In genomic region chr17:65455972-65456343, GRCh38 we compare ENCODE assay signal across 8 cellular contexts.
DNase-seq lines count a peak whose midpoint lies in the region; ATAC-seq and TF ChIP-seq lines count a peak whose summit lies in the region.

No MANE protein-coding gene starts in this region.

- TF ChIP-seq CTCF in chondrocyte (IDR thresholded peaks at IDR 0.05) (peak; percentile 68), mucosa of descending colon (IDR thresholded peaks at IDR 0.05) (no peak)

- peak overlapping the region in 2 of 7 donors; percentile 10 to 42 for H3K27ac Mint-ChIP-seq in CD4-positive, alpha-beta memory T cell
- no peak overlapping the region for H3K27ac Mint-ChIP-seq in chondrocyte (ENCODE audit: unreplicated experiment)

- POLR2A ChIA-PET in CD4-positive, alpha-beta memory T cell (lab: Charles Lee; ENCODE audit: partially characterized antibody), result no interaction called here

- intact Hi-C loops in CD4-positive, alpha-beta memory T cell (cut with micrococcal nuclease), result loop anchor here (1.0 to 10.0 kb wide), 2 partner anchors 100 to 339 kb away; no protein-coding TSS in a partner anchor
- intact Hi-C loops in mucosa of descending colon (cut with DNase I, micrococcal nuclease), result loop anchor here in 1 of 2 donors (10.0 kb wide), 1 partner anchor 99 kb away; no protein-coding TSS in a partner anchor

- H3K27ac ChIP-seq in CD4-positive, alpha-beta memory T cell (ENCODE audit: low read depth, low read length), result no peak overlapping the region

- H3K36me3 ChIP-seq in CD4-positive, alpha-beta memory T cell (ENCODE audit: insufficient read depth, low read length), result no peaks in the 10 kb centered on the region
- H3K36me3 ChIP-seq in mucosa of descending colon (ENCODE audit: low read depth) (no peaks in the 10 kb centered on the region), HAP-1 (replicated peaks) (no peaks in the 10 kb centered on the region)

- peak in 4 of 5 donors; percentile 26 to 40 (median 28) for DNase-seq in CD4-positive, alpha-beta memory T cell
- DNase-seq in NAMALWA (ENCODE audit: low spot score) (peak; percentile 17), chondrocyte (ENCODE audit: low spot score) (no peak), mucosa of descending colon (peak in 1 of 3 donors; percentile 53), HAP-1 (ENCODE audit: low spot score in 2 of 2) (no peak)

- no peaks in the 10 kb centered on the region for H3K9me3 Mint-ChIP-seq in CD4-positive, alpha-beta memory T cell
- H3K9me3 Mint-ChIP-seq in chondrocyte (ENCODE audit: low read depth), result peaks cover 6% of the 10 kb centered on the region

- no peaks in the 10 kb centered on the region for H3K36me3 Mint-ChIP-seq in CD4-positive, alpha-beta memory T cell
- H3K36me3 Mint-ChIP-seq in chondrocyte (ENCODE audit: low read depth), result no peaks in the 10 kb centered on the region

- peak; percentile 45 for ATAC-seq in mucosa of descending colon
- ATAC-seq in activated CD4-positive, CD25-positive, alpha-beta regulatory T cell treated with anti-CD3 and anti-CD28 coated beads, Interleukin-2, amount 50 U/mL, for 24 hours, result no peak
- no peak for ATAC-seq in HG03354 (IDR thresholded peaks at IDR 0.05; ENCODE audit: poor library complexity, severe bottlenecking, unreplicated experiment)
- no peak for ATAC-seq in HG02759 (IDR thresholded peaks at IDR 0.05; ENCODE audit: unreplicated experiment)

- peaks cover 3% of the 10 kb centered on the region for H3K4me1 ChIP-seq in CD4-positive, alpha-beta memory T cell (ENCODE audit: insufficient read depth, low read length)
- peaks cover 8% of the 10 kb centered on the region for H3K4me1 ChIP-seq in mucosa of descending colon (ENCODE audit: low read depth)
- H3K4me1 ChIP-seq in HAP-1, result no peaks in the 10 kb centered on the region

- H3K4me3 Mint-ChIP-seq in CD4-positive, alpha-beta memory T cell, result peak overlapping the region in 1 of 8 donors; percentile 4
- H3K4me3 Mint-ChIP-seq in chondrocyte (ENCODE audit: unreplicated experiment), result no peak overlapping the region

- H3K4me3 ChIP-seq in CD4-positive, alpha-beta memory T cell (ENCODE audit: low read length in 2 of 2), result no peak overlapping the region
- H3K4me3 ChIP-seq in mucosa of descending colon, result no peak overlapping the region
- no peak overlapping the region for H3K4me3 ChIP-seq in HAP-1

- in situ Hi-C loops in HAP-1 (cut with MboI; ENCODE audit: low sequenced_read_pairs), result no loop called here

- H3K27me3 Mint-ChIP-seq in CD4-positive, alpha-beta memory T cell, result no peaks in the 10 kb centered on the region
- no peaks in the 10 kb centered on the region for H3K27me3 Mint-ChIP-seq in chondrocyte (ENCODE audit: low read depth)

- H3K4me1 Mint-ChIP-seq in CD4-positive, alpha-beta memory T cell, result peaks cover 0 to 6% (median 2%) of the 10 kb centered on the region in 4 donors
- peaks cover 20% of the 10 kb centered on the region for H3K4me1 Mint-ChIP-seq in chondrocyte (ENCODE audit: low read depth)

- CTCF ChIA-PET in CD4-positive, alpha-beta memory T cell (lab: Charles Lee; ENCODE audit: partially characterized antibody), result interaction anchor here (1.1 to 1.4 kb wide), 4 partner anchors 100 to 709 kb away, joined by 3 to 4 read pairs (median 3); no protein-coding TSS in a partner anchor

- no peaks in the 10 kb centered on the region for H3K27me3 ChIP-seq in CD4-positive, alpha-beta memory T cell (ENCODE audit: insufficient read depth, low read length)
- H3K27me3 ChIP-seq in HAP-1 (ENCODE audit: low read depth), result no peaks in the 10 kb centered on the region

- no peaks in the 10 kb centered on the region for H3K9me3 ChIP-seq in CD4-positive, alpha-beta memory T cell (ENCODE audit: control insufficient read depth in 1 of 2, low read length in 2 of 2)
- H3K9me3 ChIP-seq in mucosa of descending colon, result no peaks in the 10 kb centered on the region
- no peaks in the 10 kb centered on the region for H3K9me3 ChIP-seq in HAP-1

Comparison
In these comparisons a context has a peak if more than half of its experiments do, and no peak if none do; other contexts are left out.
1. DNase-seq: peak in CD4-positive, alpha-beta memory T cell (4 of 5) and NAMALWA (single experiment); none in chondrocyte (single experiment) and HAP-1 (0 of 2).